In genomic region chr6:130557481-130558112, GRCh38 we compare ENCODE assay signal across 2 cellular contexts.
TF ChIP-seq lines count a peak whose summit lies in the region.

No MANE protein-coding gene starts in this region.

TF ChIP-seq in SK-N-SH, 30 proteins besides CTCF, POLR2A, EP300 and RAD21 (continued from another document):
- no peak for TF ChIP-seq REST (IDR thresholded peaks at IDR 0.05; ENCODE audit: low read depth, low read length)
- no peak for TF ChIP-seq USF1 (IDR thresholded peaks at IDR 0.05; ENCODE audit: borderline replicate concordance, low read depth)
- no peak for TF ChIP-seq NFIC (IDR thresholded peaks at IDR 0.05; ENCODE audit: borderline replicate concordance)
- TF ChIP-seq ELF1 (IDR thresholded peaks at IDR 0.05), result no peak

TF ChIP-seq in SK-N-SH treated with all-trans-retinoic acid at 6 μM for 48 hours, 23 proteins besides CTCF, POLR2A, EP300 and RAD21 (continued from another document):
- TF ChIP-seq CREB5 (CRISPR knock-in tag; IDR thresholded peaks at IDR 0.05; ENCODE audit: low read depth) (no peak), ESRRG (CRISPR knock-in tag; IDR thresholded peaks at IDR 0.05) (no peak), CSRNP3 (CRISPR knock-in tag; IDR thresholded peaks at IDR 0.05) (no peak)
